In genomic region chr6:7156666-7157278, GRCh38 we compare ENCODE assay signal across 13 cellular contexts. TPM values are rescaled to one million over a fixed set of nuclear protein-coding genes. Genes with fewer than 3 reads are reported as not detected.
DNase-seq lines count a peak whose midpoint lies in the region; ATAC-seq, FAIRE-seq and TF ChIP-seq lines count a peak whose summit lies in the region.
"Had no signal": no experiment of that assay in that cellular context is flagged by ENCODE, and none has a peak within 500 bp of the region (broad histone marks: within the 10 kb centered on the region; RNA-seq: fewer than 3 reads in every experiment).

No MANE protein-coding gene starts in this region.

- peaks cover 90% of the 10 kb centered on the region for H3K4me1 Mint-ChIP-seq in HFFc6 (ENCODE audit: low read depth)
- H3K4me1 Mint-ChIP-seq in natural killer cell treated with Interleukin-12 subunit alpha and Interleukin-12 subunit beta and Interleukin-15 and Interleukin-18, amount 100 ng/mL, for 72 hours (ENCODE audit: low read depth in 2 of 2): peaks cover 80 to 82% of the 10 kb centered on the region in 2 donors

- 0 out of 2 replicates have a peak, but pooled peaks cover 4% of the 10 kb centered on the region for H3K36me3 Mint-ChIP-seq in HFFc6 (ENCODE audit: low read depth)
- H3K36me3 Mint-ChIP-seq in natural killer cell treated with Interleukin-12 subunit alpha and Interleukin-12 subunit beta and Interleukin-15 and Interleukin-18, amount 100 ng/mL, for 72 hours: no peaks in the 10 kb centered on the region

- no peak for FAIRE-seq in bronchial epithelial cell (lab: Jason Lieb, UNC)

- ATAC-seq in natural killer cell treated with Interleukin-12 subunit alpha and Interleukin-12 subunit beta and Interleukin-15 and Interleukin-18, amount 100 ng/mL, for 72 hours: no peak

- no peaks in the 10 kb centered on the region for H3K9me3 Mint-ChIP-seq in HFFc6
- no peaks in the 10 kb centered on the region for H3K9me3 Mint-ChIP-seq in natural killer cell treated with Interleukin-12 subunit alpha and Interleukin-12 subunit beta and Interleukin-15 and Interleukin-18, amount 100 ng/mL, for 72 hours
- H3K9me3 Mint-ChIP-seq: activated naive CD8-positive, alpha-beta T cell treated with anti-CD3 and anti-CD28 coated beads, Interleukin-2, amount 10 ng/mL, durations not matched to agents 7 days and 5 days; T-helper 1 cell treated with Interleukin-12 subunit alpha and Interleukin-12 subunit beta and Interleukin-4 antibody, amounts not matched to agents 30 μg/mL and 1 μg/mL, for 36 hours had no signal

- peak overlapping the region; percentile 91 for H3K27ac Mint-ChIP-seq in HFFc6
- H3K27ac Mint-ChIP-seq in natural killer cell treated with Interleukin-12 subunit alpha and Interleukin-12 subunit beta and Interleukin-15 and Interleukin-18, amount 100 ng/mL, for 72 hours: peak overlapping the region; percentile 90 to 96
- H3K27ac Mint-ChIP-seq: activated naive CD8-positive, alpha-beta T cell treated with anti-CD3 and anti-CD28 coated beads, Interleukin-2, amount 10 ng/mL, durations not matched to agents 7 days and 5 days; T-helper 1 cell treated with Interleukin-12 subunit alpha and Interleukin-12 subunit beta and Interleukin-4 antibody, amounts not matched to agents 30 μg/mL and 1 μg/mL, for 36 hours had no signal

- no peaks in the 10 kb centered on the region for H3K27me3 ChIP-seq in bronchial epithelial cell (ENCODE audit: control insufficient read depth, insufficient read depth, low read length)

- TF ChIP-seq CTCF in AG10803 (conservative IDR thresholded peaks at IDR 0.05; ENCODE audit: low read length) (no peak), HFFc6 (IDR thresholded peaks at IDR 0.05) (no peak), bronchial epithelial cell (IDR thresholded peaks at IDR 0.05; ENCODE audit: insufficient read depth, low read length, severe bottlenecking) (no peak)

- no peaks in the 10 kb centered on the region for H3K36me3 ChIP-seq in bronchial epithelial cell (ENCODE audit: control insufficient read depth, insufficient read depth, low read length)

- H3K4me3 Mint-ChIP-seq in HFFc6: peak overlapping the region; percentile 76
- H3K4me3 Mint-ChIP-seq in natural killer cell treated with Interleukin-12 subunit alpha and Interleukin-12 subunit beta and Interleukin-15 and Interleukin-18, amount 100 ng/mL, for 72 hours: peak overlapping the region; percentile 73
- H3K4me3 Mint-ChIP-seq: activated naive CD8-positive, alpha-beta T cell treated with anti-CD3 and anti-CD28 coated beads, Interleukin-2, amount 10 ng/mL, durations not matched to agents 7 days and 5 days; T-helper 1 cell treated with Interleukin-12 subunit alpha and Interleukin-12 subunit beta and Interleukin-4 antibody, amounts not matched to agents 30 μg/mL and 1 μg/mL, for 36 hours had no signal

- no peaks in the 10 kb centered on the region; the same call in 1 of the 2 replicates for H3K27me3 Mint-ChIP-seq in HFFc6 (ENCODE audit: insufficient read depth)
- H3K27me3 Mint-ChIP-seq in natural killer cell treated with Interleukin-12 subunit alpha and Interleukin-12 subunit beta and Interleukin-15 and Interleukin-18, amount 100 ng/mL, for 72 hours: no peaks in the 10 kb centered on the region
- H3K27me3 Mint-ChIP-seq: activated naive CD8-positive, alpha-beta T cell treated with anti-CD3 and anti-CD28 coated beads, Interleukin-2, amount 10 ng/mL, durations not matched to agents 7 days and 5 days had no signal

- DNase-seq in AG10803 (ENCODE audit: low read depth) (peak; percentile 93), HFFc6 (peak; percentile 79), bronchial epithelial cell (ENCODE audit: low read depth) (peak; percentile 44), DMS53 treated with DMSO at 0.1 percent for 48 hours (lab: John Stamatoyannopoulos, UW; ENCODE audit: unreplicated experiment) (no peak), Ammon's horn (ENCODE audit: low spot score) (no peak), DMS 273 (lab: John Stamatoyannopoulos, UW; ENCODE audit: unreplicated experiment) (no peak)
- no peak for DNase-seq in natural killer cell treated with Interleukin-12 subunit alpha and Interleukin-12 subunit beta and Interleukin-15 and Interleukin-18, amount 100 ng/mL, for 72 hours (ENCODE audit: low spot score)
- DNase-seq in activated naive CD4-positive, alpha-beta T cell (lab: John Stamatoyannopoulos, UW): no peak
- DNase-seq: activated naive CD8-positive, alpha-beta T cell treated with anti-CD3 and anti-CD28 coated beads, Interleukin-2, amount 10 ng/mL, durations not matched to agents 7 days and 5 days; hippocampal formation; NCI-H1436 treated with DMSO at 0.1 percent for 48 hours; stimulated activated CD4-positive, alpha-beta T cell treated with anti-CD3 and anti-CD28 coated beads, Interleukin-12 subunit alpha, Interleukin-12 subunit beta, amount 100 ng/mL, for 4 hours had no signal

- H3K4me3 ChIP-seq in AG10803 (ENCODE audit: low read length): peak overlapping the region; percentile 46
- no peak overlapping the region for H3K4me3 ChIP-seq in bronchial epithelial cell (ENCODE audit: low read depth, low read length)

RNA-seq across cellular contexts. Expression of gene RREB1, which starts 49.0 kb away (rescaled TPM):
- 10 to 100 TPM; 17.5 to 23.5 (median 20.1) TPM for total RNA-seq in HFFc6 (2021; fragmentation: NEBNext Ultra II Directional; extraction: Animal tissue kit (Norgen Biotek cat#: 25700))
- 16.6 and 28.0 TPM in 2 replicates for total RNA-seq in bronchial epithelial cell
- total RNA-seq in natural killer cell treated with Interleukin-12 subunit alpha and Interleukin-12 subunit beta and Interleukin-15 and Interleukin-18, amount 100 ng/mL, for 72 hours: 10 to 100 TPM; 20.6 to 27.5 TPM

Comparison
In these comparisons a context has a peak if more than half of its experiments do, and no peak if none do; other contexts are left out.
1. DNase-seq: peak in AG10803 (single experiment), HFFc6 (single experiment) and bronchial epithelial cell (single experiment); none in natural killer cell treated with Interleukin-12 subunit alpha and Interleukin-12 subunit beta and Interleukin-15 and Interleukin-18, amount 100 ng/mL, for 72 hours (single experiment), DMS53 treated with DMSO at 0.1 percent for 48 hours (single experiment), Ammon's horn (single experiment), DMS 273 (single experiment) and activated naive CD4-positive, alpha-beta T cell (0 of 4).